ENCODE assay signal across 1 cellular context in genomic region chr2:231037202-231037730, GRCh38.
TF ChIP-seq lines count a peak whose summit lies in the region.

Gene C2orf72 (plus strand): TSS chr2:231037523. CDS start chr2:231037566, 43 bp downstream.

TF ChIP-seq in WTC11, 78 proteins besides CTCF, POLR2A, EP300 and RAD21 (continued from another document):
- TF ChIP-seq, protein P1, sequence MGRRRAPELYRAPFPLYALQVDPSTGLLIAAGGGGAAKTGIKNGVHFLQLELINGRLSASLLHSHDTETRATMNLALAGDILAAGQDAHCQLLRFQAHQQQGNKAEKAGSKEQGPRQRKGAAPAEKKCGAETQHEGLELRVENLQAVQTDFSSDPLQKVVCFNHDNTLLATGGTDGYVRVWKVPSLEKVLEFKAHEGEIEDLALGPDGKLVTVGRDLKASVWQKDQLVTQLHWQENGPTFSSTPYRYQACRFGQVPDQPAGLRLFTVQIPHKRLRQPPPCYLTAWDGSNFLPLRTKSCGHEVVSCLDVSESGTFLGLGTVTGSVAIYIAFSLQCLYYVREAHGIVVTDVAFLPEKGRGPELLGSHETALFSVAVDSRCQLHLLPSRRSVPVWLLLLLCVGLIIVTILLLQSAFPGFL (CRISPR knock-in tag; IDR thresholded peaks at IDR 0.05; ENCODE audit: borderline replicate concordance), result no peak
- TF ChIP-seq, protein P2, sequence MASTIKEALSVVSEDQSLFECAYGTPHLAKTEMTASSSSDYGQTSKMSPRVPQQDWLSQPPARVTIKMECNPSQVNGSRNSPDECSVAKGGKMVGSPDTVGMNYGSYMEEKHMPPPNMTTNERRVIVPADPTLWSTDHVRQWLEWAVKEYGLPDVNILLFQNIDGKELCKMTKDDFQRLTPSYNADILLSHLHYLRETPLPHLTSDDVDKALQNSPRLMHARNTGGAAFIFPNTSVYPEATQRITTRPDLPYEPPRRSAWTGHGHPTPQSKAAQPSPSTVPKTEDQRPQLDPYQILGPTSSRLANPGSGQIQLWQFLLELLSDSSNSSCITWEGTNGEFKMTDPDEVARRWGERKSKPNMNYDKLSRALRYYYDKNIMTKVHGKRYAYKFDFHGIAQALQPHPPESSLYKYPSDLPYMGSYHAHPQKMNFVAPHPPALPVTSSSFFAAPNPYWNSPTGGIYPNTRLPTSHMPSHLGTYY (CRISPR knock-in tag; IDR thresholded peaks at IDR 0.05), result no peak
- TF ChIP-seq GTF2I (CRISPR knock-in tag; conservative IDR thresholded peaks at IDR 0.05) (no peak), ZNF423 (CRISPR knock-in tag; IDR thresholded peaks at IDR 0.05) (peak; percentile 75), TP53 (CRISPR knock-in tag; IDR thresholded peaks at IDR 0.05) (0 out of 2 replicates have a peak, but pooled peaks have one; percentile 35), SP1 (CRISPR knock-in tag; conservative IDR thresholded peaks at IDR 0.05) (no peak)
